ENCODE assay signal across 8 cellular contexts in genomic region chr17:30707724-30708240, GRCh38.
DNase-seq lines count a peak whose midpoint lies in the region; ATAC-seq and TF ChIP-seq lines count a peak whose summit lies in the region.
"Not testable (repeated sequence)": the region's sequence is repeated elsewhere in the genome, so short reads cannot be mapped to it uniquely, and the experiment has no call there.

No MANE protein-coding gene starts in this region.

- H3K27ac ChIP-seq in DOHH2 (ENCODE audit: low read depth, low read length) (peak overlapping the region; percentile 72), upper lobe of left lung (peak overlapping the region in 3 of 4 donors; percentile 67 to 86 (median 75))
- H3K27ac ChIP-seq in effector memory CD4-positive, alpha-beta T cell (ENCODE audit: insufficient read depth, low read length, poor library complexity, severe bottlenecking); osteoblast (ENCODE audit: low read depth, low read length): not testable (repeated sequence)

- DNase-seq in KG1 (lab: John Stamatoyannopoulos, UW) (peak; percentile 57), OCI-M1 (lab: John Stamatoyannopoulos, UW) (peak; percentile 88), immature natural killer cell (peak; percentile 46 to 52 (median 50)), osteoblast (ENCODE audit: insufficient read length, low spot score, missing footprints) (peak; percentile 17)
- DNase-seq in activated T-cell treated with anti-CD3 and anti-CD28 coated beads, Interleukin-2, amount 50 U/mL, for 1 hour: peak; percentile 52
- DNase-seq in effector memory CD4-positive, alpha-beta T cell: peak in 1 of 3 donors; percentile 12
- DNase-seq in upper lobe of left lung: not testable (repeated sequence)

- WGBS in upper lobe of left lung, 2 donors: 1 to 3% methylated on average over 13 to 17 of the region's 18 CpGs

- not testable (repeated sequence) for TF ChIP-seq EP300 in upper lobe of left lung (IDR thresholded peaks at IDR 0.05)

- H3K27me3 ChIP-seq in DOHH2 (ENCODE audit: control insufficient read depth, low read length); effector memory CD4-positive, alpha-beta T cell (replicated peaks; ENCODE audit: control insufficient read depth, insufficient read depth, low read length, poor library complexity, severe bottlenecking); upper lobe of left lung: not testable (repeated sequence)
- H3K27me3 ChIP-seq in osteoblast (ENCODE audit: insufficient read depth, low read length): peaks cover 19% of the 10 kb centered on the region

- peak overlapping the region; percentile 98 to 100 (median 99) for H3K4me3 Mint-ChIP-seq in immature natural killer cell

- peak in 1 of 2 donors; percentile 47 for ATAC-seq in upper lobe of left lung (ENCODE audit: low FRiP score in 2 of 2)

- H3K4me2 ChIP-seq in DOHH2 (ENCODE audit: low read length) (peak overlapping the region; percentile 83), osteoblast (ENCODE audit: insufficient read depth, low read length) (peak overlapping the region; percentile 91)

- not testable (repeated sequence) for H4K20me1 ChIP-seq in DOHH2 (ENCODE audit: control insufficient read depth, insufficient read depth, low read depth, low read length); osteoblast (ENCODE audit: insufficient read depth, low read length)

- H3K9me3 Mint-ChIP-seq in immature natural killer cell: not testable (repeated sequence)

- not testable (repeated sequence) for TF ChIP-seq CTCF in DOHH2 (IDR thresholded peaks at IDR 0.05; ENCODE audit: low read depth, low read length, poor library complexity, severe bottlenecking); osteoblast (IDR thresholded peaks at IDR 0.05; ENCODE audit: extremely low read depth, low read depth, low read length); upper lobe of left lung (IDR thresholded peaks at IDR 0.05)

- H3K4me3 ChIP-seq in DOHH2 (ENCODE audit: low read length) (peak overlapping the region; percentile 91), osteoblast (ENCODE audit: insufficient read depth, low read length) (peak overlapping the region; percentile 78), upper lobe of left lung (peak overlapping the region; percentile 55 to 94 (median 83))
- H3K4me3 ChIP-seq in effector memory CD4-positive, alpha-beta T cell (ENCODE audit: insufficient read depth, low read depth, low read length, poor library complexity, severe bottlenecking): peak overlapping the region; percentile 60

- H3K4me1 Mint-ChIP-seq in immature natural killer cell: peaks cover 39 to 42% of the 10 kb centered on the region in 2 donors

- not testable (repeated sequence) for H3F3A ChIP-seq in DOHH2 (ENCODE audit: control insufficient read depth, insufficient read depth)

- H3K9me2 ChIP-seq in DOHH2 (replicated peaks; ENCODE audit: control insufficient read depth, low read length): not testable (repeated sequence)

- H3K27ac Mint-ChIP-seq in immature natural killer cell: peak overlapping the region; percentile 84 to 95 (median 88)

- H3K79me2 ChIP-seq in DOHH2 (ENCODE audit: control insufficient read depth, low read length) (peaks cover 34% of the 10 kb centered on the region), osteoblast (ENCODE audit: insufficient read depth, low read length) (peaks cover 15% of the 10 kb centered on the region)

- not testable (repeated sequence) for TF ChIP-seq POLR2A in upper lobe of left lung (IDR thresholded peaks at IDR 0.05)

- H3K36me3 Mint-ChIP-seq in immature natural killer cell: not testable (repeated sequence)

- H2AFZ ChIP-seq in osteoblast (ENCODE audit: low read length): peak overlapping the region; percentile 98

- peaks cover 0 to 22% (median 21%) of the 10 kb centered on the region in 3 donors for H3K27me3 Mint-ChIP-seq in immature natural killer cell (ENCODE audit: low read depth in 3 of 3)

- H3K36me3 ChIP-seq in DOHH2 (ENCODE audit: control insufficient read depth, low read length); effector memory CD4-positive, alpha-beta T cell (ENCODE audit: control insufficient read depth, insufficient read depth, low read length); osteoblast (ENCODE audit: insufficient read depth, low read length); upper lobe of left lung: not testable (repeated sequence)

- not testable (repeated sequence) for H3K9me3 ChIP-seq in DOHH2 (ENCODE audit: control insufficient read depth, insufficient read depth, low read length); effector memory CD4-positive, alpha-beta T cell (ENCODE audit: control insufficient read depth, low read length); osteoblast (ENCODE audit: low read depth, low read length); upper lobe of left lung

- H3K4me1 ChIP-seq in DOHH2 (ENCODE audit: control insufficient read depth, low read length) (peaks cover 43% of the 10 kb centered on the region), upper lobe of left lung (peaks cover 3 to 51% (median 28%) of the 10 kb centered on the region in 4 donors)
- not testable (repeated sequence) for H3K4me1 ChIP-seq in effector memory CD4-positive, alpha-beta T cell (ENCODE audit: control insufficient read depth, insufficient read depth, low read length, poor library complexity, severe bottlenecking); osteoblast (ENCODE audit: insufficient read depth, low read length)
